Comparison of ENCODE assay signal across 1 cellular context in the genomic region with DNA sequence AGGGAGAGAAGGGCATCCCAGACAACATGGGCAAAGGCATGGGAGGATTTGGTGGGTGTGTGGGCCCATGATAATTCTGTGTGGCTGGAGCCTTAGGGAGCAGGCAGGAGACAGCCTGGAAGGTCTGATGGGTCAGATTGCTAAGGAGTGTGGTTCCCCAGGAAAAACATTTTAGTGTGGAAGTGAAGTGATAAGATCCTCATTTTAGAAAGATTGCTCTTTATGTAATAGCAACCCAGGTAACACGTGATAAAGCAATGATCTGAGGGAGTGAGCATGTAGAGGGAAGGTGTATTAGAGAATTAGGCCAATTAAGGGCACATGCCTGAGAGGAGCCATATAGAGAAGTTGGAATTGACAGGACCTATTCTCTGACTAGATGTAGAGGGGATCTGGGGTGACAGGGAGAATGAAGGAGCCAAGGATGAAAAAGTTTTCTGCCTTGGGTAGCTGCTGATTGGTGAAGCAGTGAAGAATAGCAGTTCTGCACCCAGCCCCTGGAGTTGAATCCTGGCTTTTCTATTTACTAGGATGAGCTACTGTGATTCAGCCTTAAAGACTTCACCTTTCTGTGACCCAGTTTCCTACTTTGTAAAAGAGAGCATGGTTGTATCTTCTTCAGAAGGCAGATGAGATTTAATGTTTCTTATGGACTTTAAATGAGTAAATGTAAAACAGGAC.
TF ChIP-seq lines count a peak whose summit lies in the region.

No MANE protein-coding gene starts in this region.

TF ChIP-seq in K562, 482 proteins besides CTCF, POLR2A, EP300 and RAD21 (continues in another document):
- TF ChIP-seq PTRF (tag; IDR thresholded peaks at IDR 0.05) (peak; percentile 14; the same call in 1 of the 2 replicates), ZNF444 (CRISPR knock-in tag; IDR thresholded peaks at IDR 0.05) (no peak), SMAD4 (CRISPR knock-in tag; conservative IDR thresholded peaks at IDR 0.05) (peak; percentile 71), ZNF224 (CRISPR knock-in tag; IDR thresholded peaks at IDR 0.05) (no peak), CBX2 (IDR thresholded peaks at IDR 0.05; ENCODE audit: insufficient read depth, low read length, poor library complexity, severe bottlenecking) (no peak), ZNF766 (CRISPR knock-in tag; conservative IDR thresholded peaks at IDR 0.05) (peak; percentile 28; the same call in 1 of the 2 replicates), CBFA2T3 (IDR thresholded peaks at IDR 0.05) (peak; percentile 37; the same call in 1 of the 2 replicates), MCM5 (IDR thresholded peaks at IDR 0.05; ENCODE audit: low read depth) (no peak), RAD51 (IDR thresholded peaks at IDR 0.05; ENCODE audit: borderline replicate concordance, low read depth) (peak; percentile 33), BACH1 (tag; IDR thresholded peaks at IDR 0.05) (no peak; the same call in 1 of the 2 replicates), ELF4 (CRISPR knock-in tag; IDR thresholded peaks at IDR 0.05) (peak; percentile 51; the same call in 1 of the 2 replicates), L3MBTL2 (IDR thresholded peaks at IDR 0.05) (peak; percentile 49), ZNF644 (tag; IDR thresholded peaks at IDR 0.05; ENCODE audit: low read depth) (no peak), GTF2A2 (tag; IDR thresholded peaks at IDR 0.05) (peak; percentile 65; the same call in 1 of the 2 replicates), HIVEP1 (CRISPR knock-in tag; IDR thresholded peaks at IDR 0.05) (0 out of 2 replicates have a peak, but pooled peaks have one; percentile 16), PHB2 (IDR thresholded peaks at IDR 0.05; ENCODE audit: low read depth) (0 out of 2 replicates have a peak, but pooled peaks have one; percentile 13), CXXC5 (CRISPR knock-in tag; IDR thresholded peaks at IDR 0.05) (peak; percentile 57), TOE1 (IDR thresholded peaks at IDR 0.05; ENCODE audit: borderline replicate concordance) (peak; percentile 40; the same call in 1 of the 2 replicates), TOE1 (CRISPR knock-in tag; IDR thresholded peaks at IDR 0.05; ENCODE audit: borderline replicate concordance, low read depth) (no peak), ZBTB7A (IDR thresholded peaks at IDR 0.05; ENCODE audit: borderline replicate concordance, control insufficient read depth, low read depth, low read length) (no peak), EHMT2 (IDR thresholded peaks at IDR 0.05) (no peak), KLF13 (tag; IDR thresholded peaks at IDR 0.05; ENCODE audit: borderline replicate concordance, low read depth) (0 out of 2 replicates have a peak, but pooled peaks have one; percentile 8), NR4A1 (CRISPR knock-in tag; IDR thresholded peaks at IDR 0.05) (no peak), NR4A1 (tag; IDR thresholded peaks at IDR 0.05) (peak; percentile 79; the same call in 1 of the 2 replicates), MEF2D (tag; conservative IDR thresholded peaks at IDR 0.05; ENCODE audit: low read depth) (0 out of 2 replicates have a peak, but pooled peaks have one; percentile 53), CHCHD3 (CRISPR knock-in tag; IDR thresholded peaks at IDR 0.05) (no peak), ZNF197 (CRISPR knock-in tag; IDR thresholded peaks at IDR 0.05; ENCODE audit: low read depth) (peak; percentile 80; the same call in 1 of the 2 replicates), MECOM (CRISPR knock-in tag; IDR thresholded peaks at IDR 0.05) (0 out of 2 replicates have a peak, but pooled peaks have one; percentile 14), KLF6 (CRISPR knock-in tag; IDR thresholded peaks at IDR 0.05; ENCODE audit: borderline replicate concordance) (peak; percentile 58; the same call in 1 of the 2 replicates)
- TF ChIP-seq, protein P1, sequence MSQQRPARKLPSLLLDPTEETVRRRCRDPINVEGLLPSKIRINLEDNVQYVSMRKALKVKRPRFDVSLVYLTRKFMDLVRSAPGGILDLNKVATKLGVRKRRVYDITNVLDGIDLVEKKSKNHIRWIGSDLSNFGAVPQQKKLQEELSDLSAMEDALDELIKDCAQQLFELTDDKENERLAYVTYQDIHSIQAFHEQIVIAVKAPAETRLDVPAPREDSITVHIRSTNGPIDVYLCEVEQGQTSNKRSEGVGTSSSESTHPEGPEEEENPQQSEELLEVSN (IDR thresholded peaks at IDR 0.05; ENCODE audit: borderline replicate concordance in 1 of 2, extremely low read depth in 1 of 2, insufficient read depth in 1 of 2, insufficient read length in 1 of 2, low read depth in 1 of 2, low read length in 1 of 2, poor library complexity in 1 of 2, severe bottlenecking in 1 of 2), result no peak
- TF ChIP-seq, protein P2, sequence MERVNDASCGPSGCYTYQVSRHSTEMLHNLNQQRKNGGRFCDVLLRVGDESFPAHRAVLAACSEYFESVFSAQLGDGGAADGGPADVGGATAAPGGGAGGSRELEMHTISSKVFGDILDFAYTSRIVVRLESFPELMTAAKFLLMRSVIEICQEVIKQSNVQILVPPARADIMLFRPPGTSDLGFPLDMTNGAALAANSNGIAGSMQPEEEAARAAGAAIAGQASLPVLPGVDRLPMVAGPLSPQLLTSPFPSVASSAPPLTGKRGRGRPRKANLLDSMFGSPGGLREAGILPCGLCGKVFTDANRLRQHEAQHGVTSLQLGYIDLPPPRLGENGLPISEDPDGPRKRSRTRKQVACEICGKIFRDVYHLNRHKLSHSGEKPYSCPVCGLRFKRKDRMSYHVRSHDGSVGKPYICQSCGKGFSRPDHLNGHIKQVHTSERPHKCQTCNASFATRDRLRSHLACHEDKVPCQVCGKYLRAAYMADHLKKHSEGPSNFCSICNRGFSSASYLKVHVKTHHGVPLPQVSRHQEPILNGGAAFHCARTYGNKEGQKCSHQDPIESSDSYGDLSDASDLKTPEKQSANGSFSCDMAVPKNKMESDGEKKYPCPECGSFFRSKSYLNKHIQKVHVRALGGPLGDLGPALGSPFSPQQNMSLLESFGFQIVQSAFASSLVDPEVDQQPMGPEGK (CRISPR knock-in tag; IDR thresholded peaks at IDR 0.05; ENCODE audit: borderline replicate concordance), result 0 out of 2 replicates have a peak, but pooled peaks have one; percentile 47
- TF ChIP-seq, protein P3, sequence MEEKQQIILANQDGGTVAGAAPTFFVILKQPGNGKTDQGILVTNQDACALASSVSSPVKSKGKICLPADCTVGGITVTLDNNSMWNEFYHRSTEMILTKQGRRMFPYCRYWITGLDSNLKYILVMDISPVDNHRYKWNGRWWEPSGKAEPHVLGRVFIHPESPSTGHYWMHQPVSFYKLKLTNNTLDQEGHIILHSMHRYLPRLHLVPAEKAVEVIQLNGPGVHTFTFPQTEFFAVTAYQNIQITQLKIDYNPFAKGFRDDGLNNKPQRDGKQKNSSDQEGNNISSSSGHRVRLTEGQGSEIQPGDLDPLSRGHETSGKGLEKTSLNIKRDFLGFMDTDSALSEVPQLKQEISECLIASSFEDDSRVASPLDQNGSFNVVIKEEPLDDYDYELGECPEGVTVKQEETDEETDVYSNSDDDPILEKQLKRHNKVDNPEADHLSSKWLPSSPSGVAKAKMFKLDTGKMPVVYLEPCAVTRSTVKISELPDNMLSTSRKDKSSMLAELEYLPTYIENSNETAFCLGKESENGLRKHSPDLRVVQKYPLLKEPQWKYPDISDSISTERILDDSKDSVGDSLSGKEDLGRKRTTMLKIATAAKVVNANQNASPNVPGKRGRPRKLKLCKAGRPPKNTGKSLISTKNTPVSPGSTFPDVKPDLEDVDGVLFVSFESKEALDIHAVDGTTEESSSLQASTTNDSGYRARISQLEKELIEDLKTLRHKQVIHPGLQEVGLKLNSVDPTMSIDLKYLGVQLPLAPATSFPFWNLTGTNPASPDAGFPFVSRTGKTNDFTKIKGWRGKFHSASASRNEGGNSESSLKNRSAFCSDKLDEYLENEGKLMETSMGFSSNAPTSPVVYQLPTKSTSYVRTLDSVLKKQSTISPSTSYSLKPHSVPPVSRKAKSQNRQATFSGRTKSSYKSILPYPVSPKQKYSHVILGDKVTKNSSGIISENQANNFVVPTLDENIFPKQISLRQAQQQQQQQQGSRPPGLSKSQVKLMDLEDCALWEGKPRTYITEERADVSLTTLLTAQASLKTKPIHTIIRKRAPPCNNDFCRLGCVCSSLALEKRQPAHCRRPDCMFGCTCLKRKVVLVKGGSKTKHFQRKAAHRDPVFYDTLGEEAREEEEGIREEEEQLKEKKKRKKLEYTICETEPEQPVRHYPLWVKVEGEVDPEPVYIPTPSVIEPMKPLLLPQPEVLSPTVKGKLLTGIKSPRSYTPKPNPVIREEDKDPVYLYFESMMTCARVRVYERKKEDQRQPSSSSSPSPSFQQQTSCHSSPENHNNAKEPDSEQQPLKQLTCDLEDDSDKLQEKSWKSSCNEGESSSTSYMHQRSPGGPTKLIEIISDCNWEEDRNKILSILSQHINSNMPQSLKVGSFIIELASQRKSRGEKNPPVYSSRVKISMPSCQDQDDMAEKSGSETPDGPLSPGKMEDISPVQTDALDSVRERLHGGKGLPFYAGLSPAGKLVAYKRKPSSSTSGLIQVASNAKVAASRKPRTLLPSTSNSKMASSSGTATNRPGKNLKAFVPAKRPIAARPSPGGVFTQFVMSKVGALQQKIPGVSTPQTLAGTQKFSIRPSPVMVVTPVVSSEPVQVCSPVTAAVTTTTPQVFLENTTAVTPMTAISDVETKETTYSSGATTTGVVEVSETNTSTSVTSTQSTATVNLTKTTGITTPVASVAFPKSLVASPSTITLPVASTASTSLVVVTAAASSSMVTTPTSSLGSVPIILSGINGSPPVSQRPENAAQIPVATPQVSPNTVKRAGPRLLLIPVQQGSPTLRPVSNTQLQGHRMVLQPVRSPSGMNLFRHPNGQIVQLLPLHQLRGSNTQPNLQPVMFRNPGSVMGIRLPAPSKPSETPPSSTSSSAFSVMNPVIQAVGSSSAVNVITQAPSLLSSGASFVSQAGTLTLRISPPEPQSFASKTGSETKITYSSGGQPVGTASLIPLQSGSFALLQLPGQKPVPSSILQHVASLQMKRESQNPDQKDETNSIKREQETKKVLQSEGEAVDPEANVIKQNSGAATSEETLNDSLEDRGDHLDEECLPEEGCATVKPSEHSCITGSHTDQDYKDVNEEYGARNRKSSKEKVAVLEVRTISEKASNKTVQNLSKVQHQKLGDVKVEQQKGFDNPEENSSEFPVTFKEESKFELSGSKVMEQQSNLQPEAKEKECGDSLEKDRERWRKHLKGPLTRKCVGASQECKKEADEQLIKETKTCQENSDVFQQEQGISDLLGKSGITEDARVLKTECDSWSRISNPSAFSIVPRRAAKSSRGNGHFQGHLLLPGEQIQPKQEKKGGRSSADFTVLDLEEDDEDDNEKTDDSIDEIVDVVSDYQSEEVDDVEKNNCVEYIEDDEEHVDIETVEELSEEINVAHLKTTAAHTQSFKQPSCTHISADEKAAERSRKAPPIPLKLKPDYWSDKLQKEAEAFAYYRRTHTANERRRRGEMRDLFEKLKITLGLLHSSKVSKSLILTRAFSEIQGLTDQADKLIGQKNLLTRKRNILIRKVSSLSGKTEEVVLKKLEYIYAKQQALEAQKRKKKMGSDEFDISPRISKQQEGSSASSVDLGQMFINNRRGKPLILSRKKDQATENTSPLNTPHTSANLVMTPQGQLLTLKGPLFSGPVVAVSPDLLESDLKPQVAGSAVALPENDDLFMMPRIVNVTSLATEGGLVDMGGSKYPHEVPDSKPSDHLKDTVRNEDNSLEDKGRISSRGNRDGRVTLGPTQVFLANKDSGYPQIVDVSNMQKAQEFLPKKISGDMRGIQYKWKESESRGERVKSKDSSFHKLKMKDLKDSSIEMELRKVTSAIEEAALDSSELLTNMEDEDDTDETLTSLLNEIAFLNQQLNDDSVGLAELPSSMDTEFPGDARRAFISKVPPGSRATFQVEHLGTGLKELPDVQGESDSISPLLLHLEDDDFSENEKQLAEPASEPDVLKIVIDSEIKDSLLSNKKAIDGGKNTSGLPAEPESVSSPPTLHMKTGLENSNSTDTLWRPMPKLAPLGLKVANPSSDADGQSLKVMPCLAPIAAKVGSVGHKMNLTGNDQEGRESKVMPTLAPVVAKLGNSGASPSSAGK (IDR thresholded peaks at IDR 0.05), result peak; percentile 21; the same call in 1 of the 2 replicates
- TF ChIP-seq, protein P4, sequence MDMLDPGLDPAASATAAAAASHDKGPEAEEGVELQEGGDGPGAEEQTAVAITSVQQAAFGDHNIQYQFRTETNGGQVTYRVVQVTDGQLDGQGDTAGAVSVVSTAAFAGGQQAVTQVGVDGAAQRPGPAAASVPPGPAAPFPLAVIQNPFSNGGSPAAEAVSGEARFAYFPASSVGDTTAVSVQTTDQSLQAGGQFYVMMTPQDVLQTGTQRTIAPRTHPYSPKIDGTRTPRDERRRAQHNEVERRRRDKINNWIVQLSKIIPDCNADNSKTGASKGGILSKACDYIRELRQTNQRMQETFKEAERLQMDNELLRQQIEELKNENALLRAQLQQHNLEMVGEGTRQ (CRISPR knock-in tag; IDR thresholded peaks at IDR 0.05), result no peak
- TF ChIP-seq, protein P5, sequence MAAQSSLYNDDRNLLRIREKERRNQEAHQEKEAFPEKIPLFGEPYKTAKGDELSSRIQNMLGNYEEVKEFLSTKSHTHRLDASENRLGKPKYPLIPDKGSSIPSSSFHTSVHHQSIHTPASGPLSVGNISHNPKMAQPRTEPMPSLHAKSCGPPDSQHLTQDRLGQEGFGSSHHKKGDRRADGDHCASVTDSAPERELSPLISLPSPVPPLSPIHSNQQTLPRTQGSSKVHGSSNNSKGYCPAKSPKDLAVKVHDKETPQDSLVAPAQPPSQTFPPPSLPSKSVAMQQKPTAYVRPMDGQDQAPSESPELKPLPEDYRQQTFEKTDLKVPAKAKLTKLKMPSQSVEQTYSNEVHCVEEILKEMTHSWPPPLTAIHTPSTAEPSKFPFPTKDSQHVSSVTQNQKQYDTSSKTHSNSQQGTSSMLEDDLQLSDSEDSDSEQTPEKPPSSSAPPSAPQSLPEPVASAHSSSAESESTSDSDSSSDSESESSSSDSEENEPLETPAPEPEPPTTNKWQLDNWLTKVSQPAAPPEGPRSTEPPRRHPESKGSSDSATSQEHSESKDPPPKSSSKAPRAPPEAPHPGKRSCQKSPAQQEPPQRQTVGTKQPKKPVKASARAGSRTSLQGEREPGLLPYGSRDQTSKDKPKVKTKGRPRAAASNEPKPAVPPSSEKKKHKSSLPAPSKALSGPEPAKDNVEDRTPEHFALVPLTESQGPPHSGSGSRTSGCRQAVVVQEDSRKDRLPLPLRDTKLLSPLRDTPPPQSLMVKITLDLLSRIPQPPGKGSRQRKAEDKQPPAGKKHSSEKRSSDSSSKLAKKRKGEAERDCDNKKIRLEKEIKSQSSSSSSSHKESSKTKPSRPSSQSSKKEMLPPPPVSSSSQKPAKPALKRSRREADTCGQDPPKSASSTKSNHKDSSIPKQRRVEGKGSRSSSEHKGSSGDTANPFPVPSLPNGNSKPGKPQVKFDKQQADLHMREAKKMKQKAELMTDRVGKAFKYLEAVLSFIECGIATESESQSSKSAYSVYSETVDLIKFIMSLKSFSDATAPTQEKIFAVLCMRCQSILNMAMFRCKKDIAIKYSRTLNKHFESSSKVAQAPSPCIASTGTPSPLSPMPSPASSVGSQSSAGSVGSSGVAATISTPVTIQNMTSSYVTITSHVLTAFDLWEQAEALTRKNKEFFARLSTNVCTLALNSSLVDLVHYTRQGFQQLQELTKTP (IDR thresholded peaks at IDR 0.05; ENCODE audit: low read depth in 1 of 2, partially characterized antibody in 2 of 2), result peak in 1 of 2 experiments; percentile 13
- TF ChIP-seq, protein P6, sequence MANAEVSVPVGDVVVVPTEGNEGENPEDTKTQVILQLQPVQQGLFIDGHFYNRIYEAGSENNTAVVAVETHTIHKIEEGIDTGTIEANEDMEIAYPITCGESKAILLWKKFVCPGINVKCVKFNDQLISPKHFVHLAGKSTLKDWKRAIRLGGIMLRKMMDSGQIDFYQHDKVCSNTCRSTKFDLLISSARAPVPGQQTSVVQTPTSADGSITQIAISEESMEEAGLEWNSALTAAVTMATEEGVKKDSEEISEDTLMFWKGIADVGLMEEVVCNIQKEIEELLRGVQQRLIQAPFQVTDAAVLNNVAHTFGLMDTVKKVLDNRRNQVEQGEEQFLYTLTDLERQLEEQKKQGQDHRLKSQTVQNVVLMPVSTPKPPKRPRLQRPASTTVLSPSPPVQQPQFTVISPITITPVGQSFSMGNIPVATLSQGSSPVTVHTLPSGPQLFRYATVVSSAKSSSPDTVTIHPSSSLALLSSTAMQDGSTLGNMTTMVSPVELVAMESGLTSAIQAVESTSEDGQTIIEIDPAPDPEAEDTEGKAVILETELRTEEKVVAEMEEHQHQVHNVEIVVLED (CRISPR knock-in tag; IDR thresholded peaks at IDR 0.05), result peak; percentile 42; the same call in 1 of the 2 replicates
